Comparison of ENCODE assay signal across 2 cellular contexts in the genomic region with DNA sequence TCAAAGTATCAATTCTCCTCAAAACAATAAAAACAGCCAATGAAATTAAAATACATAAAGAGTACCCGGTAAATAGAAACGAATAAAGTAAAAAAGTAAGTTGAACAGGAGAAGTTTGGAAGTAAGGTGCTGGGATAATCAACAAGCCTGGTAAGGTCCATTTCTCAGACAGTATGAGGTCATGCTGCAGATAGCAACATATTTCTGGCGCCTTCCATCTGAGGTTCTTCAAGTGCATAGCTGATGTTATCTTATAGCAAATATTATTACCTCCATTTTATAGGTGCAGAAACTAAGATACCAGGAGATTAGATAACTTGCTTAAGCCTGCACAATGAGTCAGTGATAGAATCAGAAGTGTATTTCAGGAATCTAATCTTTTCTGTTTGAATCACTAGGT.
TF ChIP-seq lines count a peak whose summit lies in the region.

No MANE protein-coding gene starts in this region.

TF ChIP-seq in IMR-90, 13 proteins besides CTCF, POLR2A, EP300 and RAD21:
- TF ChIP-seq NFE2L2 (IDR thresholded peaks at IDR 0.05; ENCODE audit: low read depth, low read length): no peak
- no peak for TF ChIP-seq SMC3 (IDR thresholded peaks at IDR 0.05; ENCODE audit: low read depth, low read length)
- TF ChIP-seq, protein P1, sequence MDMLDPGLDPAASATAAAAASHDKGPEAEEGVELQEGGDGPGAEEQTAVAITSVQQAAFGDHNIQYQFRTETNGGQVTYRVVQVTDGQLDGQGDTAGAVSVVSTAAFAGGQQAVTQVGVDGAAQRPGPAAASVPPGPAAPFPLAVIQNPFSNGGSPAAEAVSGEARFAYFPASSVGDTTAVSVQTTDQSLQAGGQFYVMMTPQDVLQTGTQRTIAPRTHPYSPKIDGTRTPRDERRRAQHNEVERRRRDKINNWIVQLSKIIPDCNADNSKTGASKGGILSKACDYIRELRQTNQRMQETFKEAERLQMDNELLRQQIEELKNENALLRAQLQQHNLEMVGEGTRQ (IDR thresholded peaks at IDR 0.05; ENCODE audit: low read depth, low read length): no peak
- no peak for TF ChIP-seq MXI1 (IDR thresholded peaks at IDR 0.05; ENCODE audit: borderline replicate concordance, low read depth, low read length)
- no peak for TF ChIP-seq CHD1 (IDR thresholded peaks at IDR 0.05; ENCODE audit: low read depth, low read length)
- no peak for TF ChIP-seq RCOR1 (IDR thresholded peaks at IDR 0.05; ENCODE audit: insufficient replicate concordance, low read length)
- TF ChIP-seq BHLHE40 (IDR thresholded peaks at IDR 0.05; ENCODE audit: low read depth, low read length): no peak
- no peak for TF ChIP-seq MAZ (IDR thresholded peaks at IDR 0.05; ENCODE audit: borderline replicate concordance, low read depth, low read length)
- TF ChIP-seq CEBPB (IDR thresholded peaks at IDR 0.05; ENCODE audit: low read depth, low read length): no peak
- TF ChIP-seq FOS (IDR thresholded peaks at IDR 0.05; ENCODE audit: low read depth, low read length): no peak
- TF ChIP-seq ELK1 (IDR thresholded peaks at IDR 0.05; ENCODE audit: borderline replicate concordance, low read depth, low read length): no peak
- TF ChIP-seq RFX5 (IDR thresholded peaks at IDR 0.05; ENCODE audit: low read depth, low read length): no peak
- TF ChIP-seq MAFK (IDR thresholded peaks at IDR 0.05; ENCODE audit: low read depth, low read length): no peak
TF ChIP-seq in IMR-90: peak in this region for 0.

TF ChIP-seq in K562, 482 proteins besides CTCF, POLR2A, EP300 and RAD21:
- no peak for TF ChIP-seq ZNF695 (CRISPR knock-in tag; IDR thresholded peaks at IDR 0.05)
- TF ChIP-seq ATF3 (IDR thresholded peaks at IDR 0.05): peak; percentile 36; the same call in 1 of the 2 replicates
- no peak for TF ChIP-seq ATF3 (CRISPR knock-in tag; conservative IDR thresholded peaks at IDR 0.05)
- TF ChIP-seq, protein P2, sequence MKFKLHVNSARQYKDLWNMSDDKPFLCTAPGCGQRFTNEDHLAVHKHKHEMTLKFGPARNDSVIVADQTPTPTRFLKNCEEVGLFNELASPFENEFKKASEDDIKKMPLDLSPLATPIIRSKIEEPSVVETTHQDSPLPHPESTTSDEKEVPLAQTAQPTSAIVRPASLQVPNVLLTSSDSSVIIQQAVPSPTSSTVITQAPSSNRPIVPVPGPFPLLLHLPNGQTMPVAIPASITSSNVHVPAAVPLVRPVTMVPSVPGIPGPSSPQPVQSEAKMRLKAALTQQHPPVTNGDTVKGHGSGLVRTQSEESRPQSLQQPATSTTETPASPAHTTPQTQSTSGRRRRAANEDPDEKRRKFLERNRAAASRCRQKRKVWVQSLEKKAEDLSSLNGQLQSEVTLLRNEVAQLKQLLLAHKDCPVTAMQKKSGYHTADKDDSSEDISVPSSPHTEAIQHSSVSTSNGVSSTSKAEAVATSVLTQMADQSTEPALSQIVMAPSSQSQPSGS (CRISPR knock-in tag; IDR thresholded peaks at IDR 0.05): no peak
- no peak for TF ChIP-seq ZKSCAN3 (CRISPR knock-in tag; IDR thresholded peaks at IDR 0.05)
- TF ChIP-seq, protein P3, sequence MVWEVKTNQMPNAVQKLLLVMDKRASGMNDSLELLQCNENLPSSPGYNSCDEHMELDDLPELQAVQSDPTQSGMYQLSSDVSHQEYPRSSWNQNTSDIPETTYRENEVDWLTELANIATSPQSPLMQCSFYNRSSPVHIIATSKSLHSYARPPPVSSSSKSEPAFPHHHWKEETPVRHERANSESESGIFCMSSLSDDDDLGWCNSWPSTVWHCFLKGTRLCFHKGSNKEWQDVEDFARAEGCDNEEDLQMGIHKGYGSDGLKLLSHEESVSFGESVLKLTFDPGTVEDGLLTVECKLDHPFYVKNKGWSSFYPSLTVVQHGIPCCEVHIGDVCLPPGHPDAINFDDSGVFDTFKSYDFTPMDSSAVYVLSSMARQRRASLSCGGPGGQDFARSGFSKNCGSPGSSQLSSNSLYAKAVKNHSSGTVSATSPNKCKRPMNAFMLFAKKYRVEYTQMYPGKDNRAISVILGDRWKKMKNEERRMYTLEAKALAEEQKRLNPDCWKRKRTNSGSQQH (CRISPR knock-in tag; IDR thresholded peaks at IDR 0.05): no peak
- TF ChIP-seq JUND (IDR thresholded peaks at IDR 0.05; ENCODE audit: borderline replicate concordance, low read depth, low read length): peak; percentile 42; the same call in 1 of the 2 replicates
- TF ChIP-seq JUND (tag; IDR thresholded peaks at IDR 0.05; ENCODE audit: borderline replicate concordance, low read depth, low read length): peak; percentile 33; the same call in 1 of the 3 replicates
- no peak for TF ChIP-seq HDAC2 (IDR thresholded peaks at IDR 0.05)
- TF ChIP-seq, protein P4, sequence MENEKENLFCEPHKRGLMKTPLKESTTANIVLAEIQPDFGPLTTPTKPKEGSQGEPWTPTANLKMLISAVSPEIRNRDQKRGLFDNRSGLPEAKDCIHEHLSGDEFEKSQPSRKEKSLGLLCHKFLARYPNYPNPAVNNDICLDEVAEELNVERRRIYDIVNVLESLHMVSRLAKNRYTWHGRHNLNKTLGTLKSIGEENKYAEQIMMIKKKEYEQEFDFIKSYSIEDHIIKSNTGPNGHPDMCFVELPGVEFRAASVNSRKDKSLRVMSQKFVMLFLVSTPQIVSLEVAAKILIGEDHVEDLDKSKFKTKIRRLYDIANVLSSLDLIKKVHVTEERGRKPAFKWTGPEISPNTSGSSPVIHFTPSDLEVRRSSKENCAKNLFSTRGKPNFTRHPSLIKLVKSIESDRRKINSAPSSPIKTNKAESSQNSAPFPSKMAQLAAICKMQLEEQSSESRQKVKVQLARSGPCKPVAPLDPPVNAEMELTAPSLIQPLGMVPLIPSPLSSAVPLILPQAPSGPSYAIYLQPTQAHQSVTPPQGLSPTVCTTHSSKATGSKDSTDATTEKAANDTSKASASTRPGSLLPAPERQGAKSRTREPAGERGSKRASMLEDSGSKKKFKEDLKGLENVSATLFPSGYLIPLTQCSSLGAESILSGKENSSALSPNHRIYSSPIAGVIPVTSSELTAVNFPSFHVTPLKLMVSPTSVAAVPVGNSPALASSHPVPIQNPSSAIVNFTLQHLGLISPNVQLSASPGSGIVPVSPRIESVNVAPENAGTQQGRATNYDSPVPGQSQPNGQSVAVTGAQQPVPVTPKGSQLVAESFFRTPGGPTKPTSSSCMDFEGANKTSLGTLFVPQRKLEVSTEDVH (IDR thresholded peaks at IDR 0.05; ENCODE audit: low read depth, partially characterized antibody): no peak
- no peak for TF ChIP-seq KLF13 (tag; IDR thresholded peaks at IDR 0.05; ENCODE audit: borderline replicate concordance, low read depth)
- TF ChIP-seq POLR3G (IDR thresholded peaks at IDR 0.05; ENCODE audit: extremely low read depth, insufficient read length, insufficient replicate concordance): no peak
- TF ChIP-seq SAP30 (IDR thresholded peaks at IDR 0.05; ENCODE audit: borderline replicate concordance, insufficient read depth, low read depth, low read length, poor library complexity, severe bottlenecking): no peak
- peak; percentile 3 for TF ChIP-seq CCNT2 (IDR thresholded peaks at IDR 0.05; ENCODE audit: borderline replicate concordance, extremely low read depth, insufficient read length, low read depth, low read length)
- TF ChIP-seq CBX5 (IDR thresholded peaks at IDR 0.05; ENCODE audit: borderline replicate concordance, low read depth): no peak
- TF ChIP-seq THRAP3 (IDR thresholded peaks at IDR 0.05; ENCODE audit: borderline replicate concordance): no peak
- TF ChIP-seq ELF4 (CRISPR knock-in tag; IDR thresholded peaks at IDR 0.05): no peak
- no peak for TF ChIP-seq KLF10 (CRISPR knock-in tag; IDR thresholded peaks at IDR 0.05)
- TF ChIP-seq ZNF644 (tag; IDR thresholded peaks at IDR 0.05; ENCODE audit: low read depth): no peak
TF ChIP-seq in K562: peak in this region for 3.
